24 cellular contexts compared by ENCODE assay signal in genomic region chr13:40534456-40534855, GRCh38.
DNase-seq lines count a peak whose midpoint lies in the region; ATAC-seq and TF ChIP-seq lines count a peak whose summit lies in the region.
"Had no signal": no experiment of that assay in that cellular context is flagged by ENCODE, and none has a peak within 500 bp of the region (broad histone marks: within the 10 kb centered on the region; RNA-seq: fewer than 3 reads in every experiment).

No MANE protein-coding gene starts in this region.

- H4K20me1 ChIP-seq in OCI-LY1 (ENCODE audit: insufficient read depth, low read length) (no peaks in the 10 kb centered on the region), fibroblast of lung (ENCODE audit: control insufficient read depth, extremely low read depth, insufficient read depth, low read length) (no peaks in the 10 kb centered on the region), osteoblast (ENCODE audit: insufficient read depth, low read length) (no peaks in the 10 kb centered on the region)

- no peaks in the 10 kb centered on the region for H3K9me3 ChIP-seq in OCI-LY1 (ENCODE audit: low read length)
- H3K9me3 ChIP-seq in fibroblast of lung (ENCODE audit: control insufficient read depth, insufficient read depth, low read depth, low read length), result no peaks in the 10 kb centered on the region
- H3K9me3 ChIP-seq in osteoblast (ENCODE audit: low read depth, low read length), result no peaks in the 10 kb centered on the region
- H3K9me3 ChIP-seq in gastrocnemius medialis, result no peaks in the 10 kb centered on the region

- no peak overlapping the region for H3K4me3 ChIP-seq in OCI-LY1 (ENCODE audit: low read depth, low read length, poor library complexity, severe bottlenecking)
- H3K4me3 ChIP-seq in fibroblast of lung (replicated peaks in 1 of 4; ENCODE audit: control extremely low read depth in 1 of 4, insufficient read depth in 1 of 4, low read depth in 3 of 4, low read length in 4 of 4), result no peak overlapping the region
- H3K4me3 ChIP-seq in osteoblast (ENCODE audit: insufficient read depth, low read length), result no peak overlapping the region
- no peak overlapping the region for H3K4me3 ChIP-seq in gastrocnemius medialis

- no peaks in the 10 kb centered on the region for H3K36me3 ChIP-seq in OCI-LY1 (ENCODE audit: insufficient read depth, low read length)
- no peaks in the 10 kb centered on the region for H3K36me3 ChIP-seq in fibroblast of lung (ENCODE audit: control insufficient read depth, insufficient read depth, low read length)
- H3K36me3 ChIP-seq in osteoblast (ENCODE audit: insufficient read depth, low read length), result no peaks in the 10 kb centered on the region
- H3K36me3 ChIP-seq in gastrocnemius medialis, result no peaks in the 10 kb centered on the region

- H3K27ac ChIP-seq in OCI-LY1 (ENCODE audit: low read depth, low read length, poor library complexity, severe bottlenecking), result peak overlapping the region; percentile 30
- no peak overlapping the region for H3K27ac ChIP-seq in fibroblast of lung (ENCODE audit: insufficient read depth, low read length)
- H3K27ac ChIP-seq in osteoblast (ENCODE audit: low read depth, low read length), result no peak overlapping the region
- peak overlapping the region in 2 of 4 donors; percentile 68 to 78 for H3K27ac ChIP-seq in gastrocnemius medialis

- no peak for TF ChIP-seq POLR2A in gastrocnemius medialis (IDR thresholded peaks at IDR 0.05)

- DNase-seq in HuH-7.5 (ENCODE audit: low spot score), result peak; percentile 28
- DNase-seq in fibroblast of lung (ENCODE audit: low read depth in 2 of 2), result peak; percentile 26 to 32
- DNase-seq in osteoblast (ENCODE audit: insufficient read length, low spot score, missing footprints), result peak; percentile 34
- no peak for DNase-seq in activated CD4-positive, alpha-beta T cell treated with anti-CD3 and anti-CD28 coated beads, Interleukin-2, amount 50 U/mL, for 48 hours
- DNase-seq in stimulated activated CD4-positive, alpha-beta T cell treated with anti-CD3 and anti-CD28 coated beads, Interleukin-2, amount 100 ng/mL, for 48 hours, result no peak
- DNase-seq in gastrocnemius medialis, result no peak
- no peak for DNase-seq in activated CD8-positive, alpha-beta memory T cell treated with anti-CD3 and anti-CD28 coated beads, Interleukin-2, amount 50 U/mL, for 48 hours
- DNase-seq: ACHN; C1 segment of cervical spinal cord; CD8-positive, alpha-beta memory T cell; DND-41; H9; Kasumi-1; MM.1S; NCI-H1092 treated with DMSO at 0.1 percent for 48 hours; NCI-H146; NCI-H2029 treated with DMSO at 0.1 percent for 48 hours; NCI-H2171; NCI-H446; PC-3; RPMI8226; SHP77 treated with DMSO at 0.1 percent for 48 hours had no signal

- H3K27me3 ChIP-seq in OCI-LY1 (ENCODE audit: insufficient read depth, low read length) (no peaks in the 10 kb centered on the region), fibroblast of lung (ENCODE audit: control insufficient read depth, insufficient read depth, low read length) (no peaks in the 10 kb centered on the region), osteoblast (ENCODE audit: insufficient read depth, low read length) (no peaks in the 10 kb centered on the region), gastrocnemius medialis (no peaks in the 10 kb centered on the region)

- intact Hi-C loops in gastrocnemius medialis (cut with DNase I; ENCODE audit: low total_unique reads), result loop anchor here (10.0 kb wide), 1 partner anchor 460 kb away; no protein-coding TSS in a partner anchor

- H3F3A ChIP-seq in OCI-LY1 (ENCODE audit: insufficient read depth, low read length), result peaks cover 4% of the 10 kb centered on the region; the same call in 1 of the 2 replicates

- no peaks in the 10 kb centered on the region for H3K9me2 ChIP-seq in OCI-LY1 (ENCODE audit: low read depth, low read length)

- H3K79me2 ChIP-seq in OCI-LY1 (ENCODE audit: insufficient read depth, low read length) (no peaks in the 10 kb centered on the region), fibroblast of lung (ENCODE audit: control insufficient read depth, insufficient read depth, low read length) (no peaks in the 10 kb centered on the region), osteoblast (ENCODE audit: insufficient read depth, low read length) (no peaks in the 10 kb centered on the region)

- in situ Hi-C loops in gastrocnemius medialis (cut with MboI; ENCODE audit: low sequenced_read_pairs in 4 of 4), result loop anchor here in 1 of 4 donors (25.0 kb wide), 1 partner anchor 128 kb away; the partner anchor contains the start of gene FOXO1

- H2AFZ ChIP-seq in OCI-LY1 (ENCODE audit: low read length), result no peak overlapping the region; the same call in 1 of the 2 replicates
- H2AFZ ChIP-seq in fibroblast of lung (ENCODE audit: low read length), result no peak overlapping the region
- no peak overlapping the region for H2AFZ ChIP-seq in osteoblast (ENCODE audit: low read length)

- H3K4me2 ChIP-seq in OCI-LY1 (ENCODE audit: low read length) (peak overlapping the region; percentile 28; the same call in 1 of the 2 replicates), fibroblast of lung (ENCODE audit: extremely low read depth, insufficient read depth, low read length) (no peak overlapping the region), osteoblast (ENCODE audit: insufficient read depth, low read length) (no peak overlapping the region)

- H3K4me1 ChIP-seq in OCI-LY1 (ENCODE audit: insufficient read depth, low read length, severe bottlenecking) (peaks cover 48% of the 10 kb centered on the region), fibroblast of lung (ENCODE audit: control insufficient read depth, extremely low read depth, insufficient read depth, low read length) (no peaks in the 10 kb centered on the region), osteoblast (ENCODE audit: insufficient read depth, low read length) (no peaks in the 10 kb centered on the region), gastrocnemius medialis (peaks cover 8 to 25% of the 10 kb centered on the region in 2 donors)

- no peak for ATAC-seq in gastrocnemius medialis
- ATAC-seq: PC-3, SK-N-SH treated with all-trans-retinoic acid at 6 μM for 48 hours had no signal

- H3K9ac ChIP-seq in OCI-LY1 (ENCODE audit: low read length) (no peak overlapping the region), fibroblast of lung (ENCODE audit: insufficient read depth, low read length) (no peak overlapping the region)

- TF ChIP-seq CTCF in OCI-LY1 (IDR thresholded peaks at IDR 0.05; ENCODE audit: low read length) (no peak), fibroblast of lung (conservative IDR thresholded peaks at IDR 0.05 in 1 of 2, IDR thresholded peaks at IDR 0.05 in 1 of 2; ENCODE audit: low read depth in 1 of 2, low read length in 2 of 2) (no peak), osteoblast (IDR thresholded peaks at IDR 0.05; ENCODE audit: extremely low read depth, low read depth, low read length) (no peak), gastrocnemius medialis (IDR thresholded peaks at IDR 0.05 in 4 of 5, conservative IDR thresholded peaks at IDR 0.05 in 1 of 5) (no peak)

Comparison
In these comparisons a context has a peak if more than half of its experiments do, and no peak if none do; other contexts are left out.
1. DNase-seq: peak in HuH-7.5 (single experiment), fibroblast of lung (2 of 2) and osteoblast (single experiment); none in activated CD4-positive, alpha-beta T cell treated with anti-CD3 and anti-CD28 coated beads, Interleukin-2, amount 50 U/mL, for 48 hours (0 of 2), stimulated activated CD4-positive, alpha-beta T cell treated with anti-CD3 and anti-CD28 coated beads, Interleukin-2, amount 100 ng/mL, for 48 hours (0 of 2), gastrocnemius medialis (0 of 2) and activated CD8-positive, alpha-beta memory T cell treated with anti-CD3 and anti-CD28 coated beads, Interleukin-2, amount 50 U/mL, for 48 hours (single experiment).